Comparison of ENCODE assay signal across 15 cellular contexts in genomic region chr19:1474011-1474764, GRCh38. TPM values are rescaled to one million over a fixed set of nuclear protein-coding genes. Genes with fewer than 3 reads are reported as not detected.
A peak's percentile ranks its signal among the peaks of the same experiment; 100 is the strongest.
DNase-seq lines count a peak whose midpoint lies in the region; ATAC-seq and TF ChIP-seq lines count a peak whose summit lies in the region.
"Had no signal": no experiment of that assay in that cellular context is flagged by ENCODE, and none has a peak within 500 bp of the region (broad histone marks: within the 10 kb centered on the region; RNA-seq: fewer than 3 reads in every experiment).

No MANE protein-coding gene starts in this region.

- H3K79me2 ChIP-seq in osteoblast (ENCODE audit: insufficient read depth, low read length): peaks cover 21% of the 10 kb centered on the region

- H3K27me3 ChIP-seq in Panc1 (ENCODE audit: control insufficient read depth, insufficient read depth, low read length) (no peaks in the 10 kb centered on the region), osteoblast (ENCODE audit: insufficient read depth, low read length) (peaks cover 38% of the 10 kb centered on the region)

- H3K4me1 ChIP-seq in Panc1 (ENCODE audit: control insufficient read depth, insufficient read depth, low read length): peaks cover 4% of the 10 kb centered on the region
- H3K4me1 ChIP-seq in osteoblast (ENCODE audit: insufficient read depth, low read length): peaks cover 4% of the 10 kb centered on the region

- H3K9me3 ChIP-seq in Panc1 (ENCODE audit: control insufficient read depth, insufficient read depth, low read depth, low read length): no peaks in the 10 kb centered on the region
- no peaks in the 10 kb centered on the region for H3K9me3 ChIP-seq in osteoblast (ENCODE audit: low read depth, low read length)
- H3K9me3 ChIP-seq: Caco-2, suprapubic skin had no signal

- no peaks in the 10 kb centered on the region; the same call in 1 of the 2 replicates for H3K36me3 ChIP-seq in Panc1 (ENCODE audit: control insufficient read depth, insufficient read depth, low read length)
- H3K36me3 ChIP-seq in osteoblast (ENCODE audit: insufficient read depth, low read length): peaks cover 4% of the 10 kb centered on the region

- BruUV-seq in Panc1 (replicated peaks; lab: Mats Ljungman, UMichigan): no TSS peak

- intact Hi-C loops in Panc1 (cut with micrococcal nuclease; ENCODE audit: unreplicated experiment): no loop called here

- POLR2A ChIA-PET in Panc1 (lab: Charles Lee): no interaction called here

- in situ Hi-C loops in G401 (cut with HindIII; ENCODE audit: low sequenced_read_pairs) (no loop called here), Panc1 (cut with HindIII; ENCODE audit: low pct_unique_long_range_greater_than_20kb, low sequenced_read_pairs) (no loop called here)

- DNase-seq in G401 (ENCODE audit: low spot score) (peak; percentile 43), Panc1 (ENCODE audit: low read depth, low spot score) (no peak), fibroblast of the aortic adventitia (ENCODE audit: low read depth) (peak; percentile 42), osteoblast (ENCODE audit: insufficient read length, low spot score, missing footprints) (peak; percentile 98), HuH-7.5 (ENCODE audit: low spot score) (no peak)
- DNase-seq: Caco-2; Kasumi-1; NCI-H1417; NCI-H2171 treated with DMSO at 0.1 percent for 48 hours; stimulated activated CD4-positive, alpha-beta T cell treated with anti-CD3 and anti-CD28 coated beads, Interleukin-4, amount 100 ng/mL, for 1 hour had no signal

- H3K4me3 ChIP-seq in Panc1 (ENCODE audit: low read depth in 2 of 2, low read length in 2 of 2) (no peak overlapping the region), fibroblast of the aortic adventitia (ENCODE audit: low read depth, low read length) (no peak overlapping the region), osteoblast (ENCODE audit: insufficient read depth, low read length) (no peak overlapping the region)
- H3K4me3 ChIP-seq: suprapubic skin had no signal

- no peak overlapping the region for H3K27ac ChIP-seq in Panc1 (ENCODE audit: low read length)
- H3K27ac ChIP-seq in osteoblast (ENCODE audit: low read depth, low read length): no peak overlapping the region
- H3K27ac ChIP-seq: suprapubic skin had no signal

- H3K4me2 ChIP-seq in osteoblast (ENCODE audit: insufficient read depth, low read length): no peak overlapping the region

- TF ChIP-seq CTCF in Panc1 (IDR thresholded peaks at IDR 0.05): no peak
- no peak for TF ChIP-seq CTCF in fibroblast of the aortic adventitia (IDR thresholded peaks at IDR 0.05; ENCODE audit: insufficient read depth, low read length)
- no peak for TF ChIP-seq CTCF in osteoblast (IDR thresholded peaks at IDR 0.05; ENCODE audit: extremely low read depth, low read depth, low read length)

- H4K20me1 ChIP-seq in osteoblast (ENCODE audit: insufficient read depth, low read length): peaks cover 66% of the 10 kb centered on the region

- H2AFZ ChIP-seq in osteoblast (ENCODE audit: low read length): no peak overlapping the region

- CTCF ChIA-PET in Panc1 (lab: Charles Lee): no interaction called here

- ATAC-seq in Panc1 (peak; percentile 5; the same call in 1 of the 2 replicates), GM21447 (IDR thresholded peaks at IDR 0.05; ENCODE audit: unreplicated experiment) (no peak), HG02588 (IDR thresholded peaks at IDR 0.05; ENCODE audit: unreplicated experiment) (no peak), HG03108 (IDR thresholded peaks at IDR 0.05; ENCODE audit: unreplicated experiment) (no peak)
- ATAC-seq: left lobe of liver had no signal

RNA-seq across cellular contexts. Expression of gene C19orf25, which starts 4.8 kb away (rescaled TPM):
- total RNA-seq in G401 (2014; rRNA removed; shearing (Covaris generic)): 86.7 and 90.0 TPM in 2 replicates
- total RNA-seq in Panc1 (2021; ENCODE audit: unreplicated experiment) (34.7 TPM), fibroblast of the aortic adventitia (ENCODE audit: low replicate concordance) (13.2 and 26.8 TPM in 2 replicates), osteoblast (28.9 and 30.0 TPM in 2 replicates)
- polyA plus RNA-seq in Panc1 (2012; ENCODE audit: insufficient read length): 31.1 TPM

RNA-seq across cellular contexts. Expression of gene PCSK4, which starts 16.0 kb away (rescaled TPM):
- total RNA-seq in G401 (2014; rRNA removed; shearing (Covaris generic)): 1.8 and 9.2 TPM in 2 replicates
- 9.9 TPM for total RNA-seq in Panc1 (2021; ENCODE audit: unreplicated experiment)
- polyA plus RNA-seq in Panc1 (2012; ENCODE audit: insufficient read length): 13.5 TPM
- total RNA-seq in fibroblast of the aortic adventitia (ENCODE audit: low replicate concordance): 0.25 and 2.2 TPM in 2 replicates
- total RNA-seq in osteoblast: 1.4 and 2.4 TPM in 2 replicates

RNA-seq across cellular contexts. Expression of gene REEP6, which starts 16.8 kb away (rescaled TPM):
- 18.4 and 20.6 TPM in 2 replicates for total RNA-seq in G401 (2014; rRNA removed; shearing (Covaris generic))
- 9.2 TPM for total RNA-seq in Panc1 (2021; ENCODE audit: unreplicated experiment)
- 15.8 TPM for polyA plus RNA-seq in Panc1 (2012; ENCODE audit: insufficient read length)
- 0.65 and 2.8 TPM in 2 replicates for total RNA-seq in fibroblast of the aortic adventitia (ENCODE audit: low replicate concordance)
- 1.2 and 1.8 TPM in 2 replicates for total RNA-seq in osteoblast

RNA-seq across cellular contexts. Expression of gene APC2, which starts 24.3 kb away (rescaled TPM):
- 13.4 and 15.4 TPM in 2 replicates for total RNA-seq in G401 (2014; rRNA removed; shearing (Covaris generic))
- total RNA-seq in Panc1 (2021; ENCODE audit: unreplicated experiment) (11.9 TPM), fibroblast of the aortic adventitia (ENCODE audit: low replicate concordance) (0.27 and 0.57 TPM in 2 replicates), osteoblast (0.29 and 0.36 TPM in 2 replicates)
- 14.5 TPM for polyA plus RNA-seq in Panc1 (2012; ENCODE audit: insufficient read length)

RNA-seq across cellular contexts. Expression of gene RPS15, which starts 36.0 kb away (rescaled TPM):
- 1,108 and 1,164 TPM in 2 replicates for total RNA-seq in G401 (2014; rRNA removed; shearing (Covaris generic))
- total RNA-seq in Panc1 (2021; ENCODE audit: unreplicated experiment): 1,067 TPM
- polyA plus RNA-seq in Panc1 (2012; ENCODE audit: insufficient read length): 2,091 TPM
- 567 and 712 TPM in 2 replicates for total RNA-seq in fibroblast of the aortic adventitia (ENCODE audit: low replicate concordance)
- 304 and 318 TPM in 2 replicates for total RNA-seq in osteoblast

Comparison
In these comparisons a context has a peak if more than half of its experiments do, and no peak if none do; other contexts are left out.
1. DNase-seq: peak in G401 (single experiment), fibroblast of the aortic adventitia (single experiment) and osteoblast (single experiment); none in Panc1 (single experiment) and HuH-7.5 (single experiment).